10 cellular contexts compared by ENCODE assay signal in genomic region chr12:11731455-11731854, GRCh38.
A peak's percentile ranks its signal among the peaks of the same experiment; 100 is the strongest.
DNase-seq lines count a peak whose midpoint lies in the region; ATAC-seq and TF ChIP-seq lines count a peak whose summit lies in the region.
"Had no signal": no experiment of that assay in that cellular context is flagged by ENCODE, and none has a peak within 500 bp of the region (broad histone marks: within the 10 kb centered on the region; RNA-seq: fewer than 3 reads in every experiment).

No MANE protein-coding gene starts in this region.

- peaks cover 14% of the 10 kb centered on the region; the same call in 1 of the 2 replicates for H3K36me3 Mint-ChIP-seq in HFFc6 (ENCODE audit: low read depth)
- H3K36me3 Mint-ChIP-seq in activated CD8-positive, alpha-beta T cell treated with anti-CD3 and anti-CD28 coated beads for 36 hours (ENCODE audit: low read depth) = peaks cover 12% of the 10 kb centered on the region

- POLR2A ChIA-PET in activated CD8-positive, alpha-beta T cell treated with anti-CD3 and anti-CD28 coated beads for 36 hours (lab: Charles Lee) = interaction anchor here (0.7 to 1.9 kb wide), 8 partner anchors 12 to 900 kb away, joined by 3 to 10 read pairs (median 4); partner anchors contain the start of gene ETV6

- in situ Hi-C loops in GM13976 (cut with MboI; ENCODE audit: low sequenced_read_pairs, unreplicated experiment) = no loop called here

- CTCF ChIA-PET in activated CD8-positive, alpha-beta T cell treated with anti-CD3 and anti-CD28 coated beads for 36 hours (lab: Charles Lee) = interaction anchor here (0.6 to 4.1 kb wide), 12 partner anchors 9 to 305 kb away, joined by 3 to 15 read pairs (median 3); partner anchors contain the start of gene ETV6

- no peak for TF ChIP-seq CTCF in HFFc6 (IDR thresholded peaks at IDR 0.05)
- no peak for TF ChIP-seq CTCF in activated CD8-positive, alpha-beta T cell treated with anti-CD3 and anti-CD28 coated beads for 36 hours (IDR thresholded peaks at IDR 0.05)
- no peak for TF ChIP-seq CTCF in GM13976 (IDR thresholded peaks at IDR 0.05; ENCODE audit: borderline replicate concordance, control extremely low read depth, extremely low read depth, insufficient read depth, missing control alignments)

- peak overlapping the region; percentile 75 for H3K27ac Mint-ChIP-seq in HFFc6
- peak overlapping the region; percentile 89 for H3K27ac Mint-ChIP-seq in activated CD8-positive, alpha-beta T cell treated with anti-CD3 and anti-CD28 coated beads for 36 hours

- no peaks in the 10 kb centered on the region for H3K9me3 Mint-ChIP-seq in HFFc6
- H3K9me3 Mint-ChIP-seq in activated CD8-positive, alpha-beta T cell treated with anti-CD3 and anti-CD28 coated beads for 36 hours = no peaks in the 10 kb centered on the region

- peak; percentile 22 for DNase-seq in AG08395 (ENCODE audit: low spot score)
- DNase-seq in HFFc6 = peak; percentile 29
- DNase-seq in activated CD8-positive, alpha-beta T cell treated with anti-CD3 and anti-CD28 coated beads for 36 hours = no peak
- DNase-seq in kidney tubule cell (ENCODE audit: low spot score) = peak; percentile 64
- DNase-seq in NCI-H2107 (lab: John Stamatoyannopoulos, UW) = no peak
- DNase-seq in GOT3 (lab: John Stamatoyannopoulos, UW) = no peak
- DNase-seq in GM13976 (ENCODE audit: low spot score) = no peak
- DNase-seq: DND-41, right lobe of liver had no signal

- peak overlapping the region; percentile 63 for H3K4me3 Mint-ChIP-seq in HFFc6
- peak overlapping the region; percentile 16 for H3K4me3 Mint-ChIP-seq in activated CD8-positive, alpha-beta T cell treated with anti-CD3 and anti-CD28 coated beads for 36 hours

- H3K4me1 Mint-ChIP-seq in HFFc6 (ENCODE audit: low read depth) = peaks cover 40% of the 10 kb centered on the region
- peaks cover 67% of the 10 kb centered on the region for H3K4me1 Mint-ChIP-seq in activated CD8-positive, alpha-beta T cell treated with anti-CD3 and anti-CD28 coated beads for 36 hours (ENCODE audit: low read depth)

- intact Hi-C loops in activated CD8-positive, alpha-beta T cell treated with anti-CD3 and anti-CD28 coated beads for 36 hours (cut with micrococcal nuclease) = loop anchor here (5.0 kb wide), 1 partner anchor 36 kb away; no protein-coding TSS in a partner anchor

- ATAC-seq in activated CD8-positive, alpha-beta T cell treated with anti-CD3 and anti-CD28 coated beads for 36 hours = no peak
- ATAC-seq in HG02678 (IDR thresholded peaks at IDR 0.05; ENCODE audit: unreplicated experiment) = no peak

- H3K27me3 Mint-ChIP-seq in HFFc6 (ENCODE audit: insufficient read depth) = no peaks in the 10 kb centered on the region
- no peaks in the 10 kb centered on the region for H3K27me3 Mint-ChIP-seq in activated CD8-positive, alpha-beta T cell treated with anti-CD3 and anti-CD28 coated beads for 36 hours

Comparison
In these comparisons a context has a peak if more than half of its experiments do, and no peak if none do; other contexts are left out.
1. DNase-seq: peak in AG08395 (single experiment), HFFc6 (single experiment) and kidney tubule cell (single experiment); none in activated CD8-positive, alpha-beta T cell treated with anti-CD3 and anti-CD28 coated beads for 36 hours (single experiment), NCI-H2107 (single experiment), GOT3 (single experiment) and GM13976 (single experiment).